15 cellular contexts compared by ENCODE assay signal in the genomic region with DNA sequence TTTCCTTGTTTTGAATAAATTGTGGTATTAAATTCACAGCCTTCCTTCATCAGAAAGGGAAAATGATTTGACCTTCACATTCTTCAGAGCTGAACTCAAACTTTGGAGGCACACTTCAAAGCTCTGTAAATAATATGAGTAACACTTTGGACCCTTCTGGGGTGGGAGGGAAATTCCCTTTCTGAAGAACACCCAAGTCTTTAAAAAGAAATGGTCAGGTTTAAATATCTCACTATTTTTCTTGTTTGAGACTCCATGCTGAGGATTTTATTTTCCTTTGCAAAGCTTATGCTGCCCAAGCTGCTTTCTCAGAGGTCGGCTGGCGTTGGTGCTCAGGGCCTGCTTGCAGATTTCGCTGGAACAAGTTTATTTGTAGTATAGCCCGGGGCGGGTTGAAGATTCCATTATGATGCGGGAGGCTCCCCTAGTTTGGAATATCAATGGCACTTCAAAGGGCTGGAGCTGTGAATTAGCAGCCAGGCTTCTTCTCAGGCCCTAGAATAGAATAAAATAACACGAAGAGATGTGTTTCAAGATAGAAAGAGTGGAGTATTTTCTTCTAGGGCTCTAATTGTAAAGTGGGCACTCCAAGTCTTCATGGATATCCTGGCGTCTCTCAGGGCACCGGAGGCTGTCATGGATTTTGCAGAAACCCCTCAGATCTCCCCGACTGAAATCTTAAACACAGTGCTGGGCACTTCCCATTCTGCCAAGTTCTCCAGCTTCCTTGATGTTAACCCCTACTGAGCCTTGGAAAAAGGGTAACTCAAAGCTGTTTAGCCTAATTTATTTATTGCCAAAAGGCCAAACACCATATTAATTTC.
A peak's percentile ranks its signal among the peaks of the same experiment; 100 is the strongest.
DNase-seq lines count a peak whose midpoint lies in the region; FAIRE-seq and TF ChIP-seq lines count a peak whose summit lies in the region.
"Had no signal": no experiment of that assay in that cellular context is flagged by ENCODE, and none has a peak within 500 bp of the region (broad histone marks: within the 10 kb centered on the region; RNA-seq: fewer than 3 reads in every experiment).

No MANE protein-coding gene starts in this region.

- FAIRE-seq in astrocyte (lab: Jason Lieb, UNC): peak; percentile 60

- H3K9me3 ChIP-seq in astrocyte (ENCODE audit: insufficient read depth, low read depth, low read length): no peaks in the 10 kb centered on the region
- no peaks in the 10 kb centered on the region for H3K9me3 ChIP-seq in iPS-20b (ENCODE audit: insufficient read depth, low read depth, low read length)
- H3K9me3 ChIP-seq: thoracic aorta had no signal

- H3K27ac ChIP-seq in astrocyte (ENCODE audit: low read depth, low read length) (peak overlapping the region; percentile 98), iPS-20b (ENCODE audit: low read length) (peak overlapping the region; percentile 54)
- H3K27ac ChIP-seq: parathyroid adenoma, thoracic aorta had no signal

- H3K9me3 Mint-ChIP-seq in astrocyte (ENCODE audit: unreplicated experiment): no peaks in the 10 kb centered on the region

- H3K27ac Mint-ChIP-seq in astrocyte (ENCODE audit: unreplicated experiment): peak overlapping the region; percentile 98

- H3K27me3 ChIP-seq in astrocyte (ENCODE audit: insufficient read depth, low read length) (no peaks in the 10 kb centered on the region), iPS-20b (ENCODE audit: insufficient read depth, low read length) (no peaks in the 10 kb centered on the region; the same call in 1 of the 2 replicates)

- H4K20me1 ChIP-seq in astrocyte (ENCODE audit: insufficient read depth, low read length): no peaks in the 10 kb centered on the region

- H3K9ac ChIP-seq in astrocyte (ENCODE audit: low read length) (peak overlapping the region; percentile 82), iPS-20b (ENCODE audit: low read depth, low read length) (peak overlapping the region; percentile 9)
- H3K9ac ChIP-seq: parathyroid adenoma had no signal

- H3K4me3 ChIP-seq in astrocyte (ENCODE audit: insufficient read depth, low read depth, low read length): peak overlapping the region; percentile 30
- peak overlapping the region; percentile 50 for H3K4me3 ChIP-seq in iPS-20b (ENCODE audit: low read length)
- H3K4me3 ChIP-seq: thoracic aorta had no signal

- peak overlapping the region; percentile 12 for H2AFZ ChIP-seq in astrocyte (ENCODE audit: low read depth, low read length)
- H2AFZ ChIP-seq: parathyroid adenoma had no signal

- H3K4me2 ChIP-seq in astrocyte (ENCODE audit: low read length): peak overlapping the region; percentile 81

- peaks cover 49% of the 10 kb centered on the region for H3K4me1 ChIP-seq in astrocyte (ENCODE audit: insufficient read depth, low read length)
- peaks cover 49% of the 10 kb centered on the region for H3K4me1 ChIP-seq in iPS-20b (ENCODE audit: insufficient read depth, low read length)
- H3K4me1 ChIP-seq: parathyroid adenoma had no signal

- H3K79me2 ChIP-seq in astrocyte (ENCODE audit: insufficient read depth, low read length): no peaks in the 10 kb centered on the region
- H3K79me2 ChIP-seq: parathyroid adenoma had no signal

- H3K4me3 Mint-ChIP-seq in astrocyte (ENCODE audit: unreplicated experiment): no peak overlapping the region

- TF ChIP-seq CTCF in astrocyte (IDR thresholded peaks at IDR 0.05; ENCODE audit: insufficient read depth, low read depth, low read length): no peak

- H3K36me3 Mint-ChIP-seq in astrocyte (ENCODE audit: low read depth, unreplicated experiment): no peaks in the 10 kb centered on the region

- H3K36me3 ChIP-seq in astrocyte (ENCODE audit: insufficient read depth, low read length) (no peaks in the 10 kb centered on the region), iPS-20b (ENCODE audit: insufficient read depth, low read depth, low read length) (no peaks in the 10 kb centered on the region)
- H3K36me3 ChIP-seq: thoracic aorta had no signal

- peaks cover 56% of the 10 kb centered on the region for H3K4me1 Mint-ChIP-seq in astrocyte (ENCODE audit: low read depth, unreplicated experiment)

- DNase-seq in HK-2 (ENCODE audit: unreplicated experiment) (peak; percentile 38), astrocyte (ENCODE audit: low read depth) (peak; percentile 81), smooth muscle cell of the brain vasculature (ENCODE audit: low read depth, low spot score) (peak; percentile 91), T-helper 9 cell (no peak), COR-L47 (lab: John Stamatoyannopoulos, UW) (no peak)
- DNase-seq in activated T-cell treated with anti-CD3 and anti-CD28 coated beads, Interleukin-2, amount 50 U/mL, for 1 hour: no peak
- DNase-seq in activated naive CD4-positive, alpha-beta T cell treated with anti-CD3 and anti-CD28 coated beads, Interleukin-2, amount 50 U/mL, for 16 hours: no peak
- DNase-seq: activated CD4-positive, CD25-positive, alpha-beta regulatory T cell; activated effector memory CD4-positive, alpha-beta T cell treated with anti-CD3 and anti-CD28 coated beads, Interleukin-2, amount 50 U/mL, for 16 hours; DMS79; KG1; NCI-H2081 treated with DMSO at 0.1 percent for 48 hours had no signal

- no peaks in the 10 kb centered on the region for H3K27me3 Mint-ChIP-seq in astrocyte (ENCODE audit: low read depth, unreplicated experiment)

Comparison
In these comparisons a context has a peak if more than half of its experiments do, and no peak if none do; other contexts are left out.
1. DNase-seq: peak in HK-2 (single experiment), astrocyte (single experiment) and smooth muscle cell of the brain vasculature (single experiment); none in activated T-cell treated with anti-CD3 and anti-CD28 coated beads, Interleukin-2, amount 50 U/mL, for 1 hour (single experiment), activated naive CD4-positive, alpha-beta T cell treated with anti-CD3 and anti-CD28 coated beads, Interleukin-2, amount 50 U/mL, for 16 hours (single experiment), T-helper 9 cell (single experiment) and COR-L47 (single experiment).